In the genomic region with DNA sequence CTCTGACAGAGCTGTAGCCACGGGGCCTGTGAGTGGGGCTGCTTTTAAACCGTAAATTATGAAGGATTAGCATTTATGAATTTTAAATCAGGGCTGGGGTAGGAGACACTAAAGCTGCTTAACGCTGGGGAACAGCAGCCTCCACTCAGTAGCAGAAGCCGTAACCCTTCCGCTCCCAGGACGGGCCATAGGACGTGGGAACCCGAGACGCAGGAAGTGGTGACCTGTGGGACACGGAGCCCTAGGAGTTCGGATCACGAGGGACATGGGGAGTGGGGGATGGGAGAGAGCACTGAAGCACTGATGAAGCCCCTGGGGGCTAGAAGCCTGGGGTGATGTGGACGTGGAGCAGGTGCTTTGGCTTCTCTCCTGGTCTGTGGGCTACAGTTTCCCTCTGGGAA, we compare ENCODE assay signal across 18 cellular contexts.
DNase-seq lines count a peak whose midpoint lies in the region; ATAC-seq and TF ChIP-seq lines count a peak whose summit lies in the region.
"Had no signal": no experiment of that assay in that cellular context is flagged by ENCODE, and none has a peak within 500 bp of the region (broad histone marks: within the 10 kb centered on the region; RNA-seq: fewer than 3 reads in every experiment).

No MANE protein-coding gene starts in this region.

- H3K9me3 Mint-ChIP-seq in nephron progenitor cell: no peaks in the 10 kb centered on the region

- H3K4me3 ChIP-seq in SK-N-MC: peak overlapping the region; percentile 57
- no peak overlapping the region for H3K4me3 ChIP-seq in aorta (ENCODE audit: low read length in 2 of 2)
- no peak overlapping the region for H3K4me3 ChIP-seq in foreskin fibroblast (ENCODE audit: low read depth in 1 of 2, low read length in 2 of 2)
- H3K4me3 ChIP-seq: vagina had no signal

- no peak for TF ChIP-seq CTCF in nephron progenitor cell (IDR thresholded peaks at IDR 0.05)
- no peak for TF ChIP-seq CTCF in foreskin fibroblast (IDR thresholded peaks at IDR 0.05; ENCODE audit: low read depth, low read length)

- H3K27me3 Mint-ChIP-seq in nephron progenitor cell (ENCODE audit: low read depth, poor library complexity): peaks cover 19% of the 10 kb centered on the region

- H3K36me3 ChIP-seq in SK-N-MC (ENCODE audit: insufficient read depth, low read length): no peaks in the 10 kb centered on the region
- H3K36me3 ChIP-seq in aorta (ENCODE audit: control insufficient read depth in 1 of 2, insufficient read depth in 2 of 2, low read length in 1 of 2): no peaks in the 10 kb centered on the region
- H3K36me3 ChIP-seq: Peyer's patch, vagina had no signal

- no peaks in the 10 kb centered on the region for H3K4me1 ChIP-seq in aorta (ENCODE audit: control insufficient read depth in 1 of 2, insufficient read depth in 2 of 2, low read length in 2 of 2)
- H3K4me1 ChIP-seq: vagina had no signal

- POLR2A ChIA-PET in HEK293T (lab: Yijun Ruan, JAX): interaction anchor here (0.7 kb wide), 1 partner anchor 261 kb away, joined by 3 read pairs; no protein-coding TSS in a partner anchor

- peak overlapping the region; percentile 12 for H3K4me3 Mint-ChIP-seq in nephron progenitor cell
- H3K4me3 Mint-ChIP-seq: activated CD4-positive, alpha-beta T cell treated with anti-CD3 and anti-CD28 coated beads for 36 hours had no signal

- no peaks in the 10 kb centered on the region for H3K27me3 ChIP-seq in aorta (ENCODE audit: control insufficient read depth in 1 of 2, insufficient read depth in 2 of 2, low read length in 1 of 2)
- H3K27me3 ChIP-seq: Peyer's patch, vagina had no signal

- H3K27ac ChIP-seq in SK-N-MC (no peak overlapping the region), aorta (ENCODE audit: low read depth in 1 of 2, low read length in 2 of 2) (no peak overlapping the region)
- H3K27ac ChIP-seq: Peyer's patch, vagina had no signal

- 27 to 30% methylated on average over 13 of the region's 13 CpGs for WGBS in aorta, 2 donors

- H3K4me1 Mint-ChIP-seq in nephron progenitor cell: peaks cover 48% of the 10 kb centered on the region

- CTCF ChIA-PET in HEK293T (lab: Yijun Ruan, JAX): interaction anchor here (0.6 to 0.7 kb wide), 3 partner anchors 9 to 441 kb away, joined by 3 to 6 read pairs (median 3); no protein-coding TSS in a partner anchor

- intact Hi-C loops in aorta (cut with DNase I): no loop called here

- H3K9me3 ChIP-seq in SK-N-MC (ENCODE audit: low read depth, low read length) (no peaks in the 10 kb centered on the region), aorta (ENCODE audit: control insufficient read depth, low read length) (no peaks in the 10 kb centered on the region)
- H3K9me3 ChIP-seq: Peyer's patch, vagina had no signal

- H3K27ac Mint-ChIP-seq in nephron progenitor cell: no peak overlapping the region
- H3K27ac Mint-ChIP-seq: activated CD4-positive, alpha-beta T cell treated with anti-CD3 and anti-CD28 coated beads for 36 hours had no signal

- H3K9ac ChIP-seq in SK-N-MC (ENCODE audit: insufficient read length): no peak overlapping the region

- DNase-seq in NCI-H1436 (lab: John Stamatoyannopoulos, UW) (peak; percentile 48), NCI-H1436 treated with DMSO at 0.1 percent for 48 hours (lab: John Stamatoyannopoulos, UW) (no peak), HEK293T (ENCODE audit: extremely low spot score) (peak; percentile 27), SK-N-MC (ENCODE audit: low read depth, low spot score) (peak; percentile 50), nephron progenitor cell (peak; percentile 44), inferior parietal cortex (ENCODE audit: extremely low spot score) (no peak), aorta (no peak), foreskin fibroblast (no peak)
- DNase-seq: activated CD4-positive, alpha-beta T cell treated with anti-CD3 and anti-CD28 coated beads for 36 hours; activated effector memory CD4-positive, alpha-beta T cell treated with anti-CD3 and anti-CD28 coated beads, Interleukin-2, amount 50 U/mL, for 16 hours; effector memory CD4-positive, alpha-beta T cell; GDM1; NCI-H187 treated with DMSO at 0.1 percent for 48 hours; NCI-H510A; Peyer's patch; right cardiac atrium; stimulated activated CD4-positive, alpha-beta T cell treated with anti-CD3 and anti-CD28 coated beads, Interleukin-15, amount 100 ng/mL, for 24 hours had no signal

- ATAC-seq in aorta (ENCODE audit: low FRiP score): no peak
- ATAC-seq: activated CD4-positive, alpha-beta T cell treated with anti-CD3 and anti-CD28 coated beads for 36 hours; right cardiac atrium had no signal

- H3K36me3 Mint-ChIP-seq in nephron progenitor cell (ENCODE audit: low read depth): no peaks in the 10 kb centered on the region

TF ChIP-seq in HEK293T, 16 proteins besides CTCF, POLR2A, EP300 and RAD21:
- no peak for TF ChIP-seq BHLHE40 (IDR thresholded peaks at IDR 0.05; ENCODE audit: borderline replicate concordance)
- no peak for TF ChIP-seq SUZ12 (IDR thresholded peaks at IDR 0.05)
- no peak for TF ChIP-seq ELF4 (IDR thresholded peaks at IDR 0.05)
- TF ChIP-seq ZNF384 (IDR thresholded peaks at IDR 0.05): no peak
- TF ChIP-seq, protein P1, sequence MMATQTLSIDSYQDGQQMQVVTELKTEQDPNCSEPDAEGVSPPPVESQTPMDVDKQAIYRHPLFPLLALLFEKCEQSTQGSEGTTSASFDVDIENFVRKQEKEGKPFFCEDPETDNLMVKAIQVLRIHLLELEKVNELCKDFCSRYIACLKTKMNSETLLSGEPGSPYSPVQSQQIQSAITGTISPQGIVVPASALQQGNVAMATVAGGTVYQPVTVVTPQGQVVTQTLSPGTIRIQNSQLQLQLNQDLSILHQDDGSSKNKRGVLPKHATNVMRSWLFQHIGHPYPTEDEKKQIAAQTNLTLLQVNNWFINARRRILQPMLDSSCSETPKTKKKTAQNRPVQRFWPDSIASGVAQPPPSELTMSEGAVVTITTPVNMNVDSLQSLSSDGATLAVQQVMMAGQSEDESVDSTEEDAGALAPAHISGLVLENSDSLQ (IDR thresholded peaks at IDR 0.05): no peak
- no peak for TF ChIP-seq FOXM1 (IDR thresholded peaks at IDR 0.05; ENCODE audit: borderline replicate concordance)
- TF ChIP-seq FOXA1 (IDR thresholded peaks at IDR 0.05): no peak
- TF ChIP-seq ARNT (IDR thresholded peaks at IDR 0.05): no peak
- no peak for TF ChIP-seq L3MBTL2 (conservative IDR thresholded peaks at IDR 0.05)
- TF ChIP-seq SP1 (IDR thresholded peaks at IDR 0.05): no peak
- TF ChIP-seq LEF1 (IDR thresholded peaks at IDR 0.05; ENCODE audit: borderline replicate concordance): no peak
- TF ChIP-seq TARDBP (IDR thresholded peaks at IDR 0.05): no peak

Comparison
In these comparisons a context has a peak if more than half of its experiments do, and no peak if none do; other contexts are left out.
1. DNase-seq: peak in NCI-H1436 (single experiment), HEK293T (single experiment), SK-N-MC (single experiment) and nephron progenitor cell (single experiment); none in NCI-H1436 treated with DMSO at 0.1 percent for 48 hours (single experiment), inferior parietal cortex (single experiment), aorta (0 of 2) and foreskin fibroblast (0 of 2).